24 cellular contexts compared by ENCODE assay signal in the genomic region with DNA sequence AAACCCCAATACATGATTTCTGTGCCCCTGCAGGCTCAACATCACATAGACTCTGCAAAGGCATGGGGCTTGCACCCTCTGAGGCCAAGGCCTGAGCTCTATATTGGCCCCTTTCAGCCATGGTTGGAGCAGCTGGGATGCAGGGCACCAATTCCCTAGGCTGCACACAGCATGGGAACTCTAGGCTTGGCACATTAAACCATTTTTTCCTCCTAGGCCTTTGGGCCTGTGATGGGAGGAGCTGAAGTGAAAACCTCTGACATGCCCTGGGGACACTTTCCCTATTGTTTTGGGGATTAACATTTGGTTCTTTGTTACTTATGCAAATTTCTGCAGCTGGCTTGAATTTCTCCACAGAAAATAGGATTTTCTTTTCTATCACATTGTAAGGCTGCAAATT.
DNase-seq lines count a peak whose midpoint lies in the region; ATAC-seq, FAIRE-seq and TF ChIP-seq lines count a peak whose summit lies in the region.
"Had no signal": no experiment of that assay in that cellular context is flagged by ENCODE, and none has a peak within 500 bp of the region (broad histone marks: within the 10 kb centered on the region; RNA-seq: fewer than 3 reads in every experiment).

No MANE protein-coding gene starts in this region.

- H3K18ac ChIP-seq in mesendoderm (ENCODE audit: low read length) = no peak overlapping the region

- H3K4me3 ChIP-seq in A549 (no peak overlapping the region), K562 (no peak overlapping the region), mesendoderm (ENCODE audit: low read length) (no peak overlapping the region)
- H3K4me3 ChIP-seq: BLaER1, GM12878 had no signal

- TF ChIP-seq RAD21 in A549 (conservative IDR thresholded peaks at IDR 0.05 in 1 of 2, IDR thresholded peaks at IDR 0.05 in 1 of 2) (no peak), K562 (CRISPR knock-in tag; conservative IDR thresholded peaks at IDR 0.05 in 1 of 2, IDR thresholded peaks at IDR 0.05 in 1 of 2) (no peak)

- TF ChIP-seq CTCF in A549 (IDR thresholded peaks at IDR 0.05) (no peak), K562 (IDR thresholded peaks at IDR 0.05 in 2 of 3, conservative IDR thresholded peaks at IDR 0.05 in 1 of 3; ENCODE audit: insufficient read depth in 2 of 3, low read depth in 1 of 3, low read length in 3 of 3) (no peak)

- H3K4ac ChIP-seq in mesendoderm (ENCODE audit: low read depth, low read length) = no peak overlapping the region

- ATAC-seq in A549 = no peak
- ATAC-seq in K562 = no peak
- ATAC-seq: GM12878 had no signal

- no peak overlapping the region for H4K5ac ChIP-seq in mesendoderm (ENCODE audit: low read length)

- BruUV-seq in K562 (replicated peaks; lab: Mats Ljungman, UMichigan) = no TSS peak

- no peaks in the 10 kb centered on the region for H3K36me3 ChIP-seq in K562 (ENCODE audit: control insufficient read depth, insufficient read depth, low read length)
- H3K36me3 ChIP-seq in mesendoderm (ENCODE audit: control insufficient read depth, insufficient read depth, low read length) = no peaks in the 10 kb centered on the region
- H3K36me3 ChIP-seq: BE2C, BLaER1 had no signal

- H3K27ac ChIP-seq in A549 (no peak overlapping the region), K562 (ENCODE audit: extremely low read depth, low read depth, low read length) (no peak overlapping the region), mesendoderm (ENCODE audit: low read depth, low read length) (no peak overlapping the region), caudate nucleus (ENCODE audit: low read depth, low read length) (no peak overlapping the region)
- H3K27ac ChIP-seq: 22Rv1, BLaER1 had no signal

- H3K4me1 ChIP-seq in A549 (no peaks in the 10 kb centered on the region), K562 (replicated peaks in 1 of 2; ENCODE audit: control insufficient read depth in 2 of 2, insufficient read depth in 2 of 2, low read length in 2 of 2) (no peaks in the 10 kb centered on the region), mesendoderm (ENCODE audit: control insufficient read depth, low read depth, low read length) (no peaks in the 10 kb centered on the region)
- H3K4me1 ChIP-seq: BE2C had no signal

- CTCF ChIA-PET in A549 (lab: Yijun Ruan, JAX) = interaction anchor here (1.1 kb wide), 1 partner anchor 27 kb away, joined by 3 read pairs; no protein-coding TSS in a partner anchor
- CTCF ChIA-PET in K562 (lab: Yijun Ruan, JAX; ENCODE audit: low intra/inter-chr PET ratio) = no interaction called here

- no peak for TF ChIP-seq POLR2A in A549 (IDR thresholded peaks at IDR 0.05; ENCODE audit: low read length)
- TF ChIP-seq POLR2A in K562 (conservative IDR thresholded peaks at IDR 0.05) = no peak

- H3K23ac ChIP-seq in mesendoderm (ENCODE audit: low read length) = no peak overlapping the region

- H4K20me1 ChIP-seq in K562 (replicated peaks; ENCODE audit: control insufficient read depth, insufficient read depth, low read length) = no peaks in the 10 kb centered on the region
- H4K20me1 ChIP-seq: BLaER1 had no signal

- H3K79me1 ChIP-seq in mesendoderm (ENCODE audit: low read length) = no peaks in the 10 kb centered on the region

- H3K9ac ChIP-seq in K562 (ENCODE audit: insufficient read depth in 1 of 2, low read depth in 2 of 2, low read length in 2 of 2) (no peak overlapping the region), mesendoderm (ENCODE audit: low read length) (no peak overlapping the region)
- H3K9ac ChIP-seq: BLaER1 had no signal

- no peaks in the 10 kb centered on the region for H3K27me3 ChIP-seq in K562 (ENCODE audit: control insufficient read depth in 2 of 2, insufficient read depth in 2 of 2, low read length in 2 of 2)
- no peaks in the 10 kb centered on the region for H3K27me3 ChIP-seq in mesendoderm (ENCODE audit: insufficient read depth, low read length, poor library complexity)
- H3K27me3 ChIP-seq: BE2C, BLaER1 had no signal

- no peak overlapping the region for H2AK5ac ChIP-seq in mesendoderm (ENCODE audit: low read length)

- intact Hi-C loops in K562 (cut with micrococcal nuclease) = no loop called here

- H3K79me2 ChIP-seq in K562 (ENCODE audit: control insufficient read depth, insufficient read depth, low read length) (no peaks in the 10 kb centered on the region), mesendoderm (ENCODE audit: control insufficient read depth, insufficient read depth, low read length) (no peaks in the 10 kb centered on the region)

- POLR2A ChIA-PET in A549 (lab: Yijun Ruan, JAX) (no interaction called here), K562 (lab: Yijun Ruan, JAX) (no interaction called here)

- no peak overlapping the region for H3K56ac ChIP-seq in mesendoderm (ENCODE audit: low read length)

- FAIRE-seq in A549 (lab: Jason Lieb, UNC) (no peak), K562 (lab: Jason Lieb, UNC) (no peak)
- FAIRE-seq: GM12878, GM12892, GM18507 had no signal

- in situ Hi-C loops in K562 (cut with MboI) = no loop called here

- H2BK15ac ChIP-seq in mesendoderm (replicated peaks; ENCODE audit: low read depth) = no peak overlapping the region

- H3K9me3 ChIP-seq in A549 (peaks cover 25% of the 10 kb centered on the region), K562 (replicated peaks; ENCODE audit: control insufficient read depth, insufficient read depth, low read depth, low read length) (no peaks in the 10 kb centered on the region)
- H3K9me3 ChIP-seq: BE2C had no signal

- no peak overlapping the region for H4K8ac ChIP-seq in mesendoderm (ENCODE audit: low read depth, low read length)

- H3K4me2 ChIP-seq in A549 (no peak overlapping the region), K562 (ENCODE audit: insufficient read depth, low read length) (no peak overlapping the region), mesendoderm (ENCODE audit: low read length) (no peak overlapping the region)
- H3K4me2 ChIP-seq: BLaER1 had no signal

- DNase-seq in A549 (ENCODE audit: low read depth in 1 of 2, low spot score in 1 of 2) = no peak
- no peak for DNase-seq in K562 (ENCODE audit: extremely low read depth in 1 of 4, low spot score in 3 of 4)
- DNase-seq in mesendoderm = peak; percentile 19
- no peak for DNase-seq in caudate nucleus (lab: John Stamatoyannopoulos, UW)
- no peak for DNase-seq in ecto neural progenitor cell (ENCODE audit: low spot score)
- DNase-seq: ACHN; BE2C; C1 segment of cervical spinal cord; CD4-positive, alpha-beta memory T cell; CD4-positive, CD25-positive, alpha-beta regulatory T cell; CD8-positive, alpha-beta memory T cell; COR-L47; DMS 273 treated with DMSO at 0.1 percent for 48 hours; DMS153; DMS53; DMS79; DND-41; EL; GDM1 had no signal

- no peak overlapping the region for H2BK120ac ChIP-seq in mesendoderm (ENCODE audit: low read depth, low read length)

- H2AFZ ChIP-seq in K562 (ENCODE audit: low read depth, low read length) = no peak overlapping the region

- no peaks in the 10 kb centered on the region for H3K9me1 ChIP-seq in K562 (ENCODE audit: control insufficient read depth, insufficient read depth, low read length)

- no peak overlapping the region for H2BK5ac ChIP-seq in mesendoderm (ENCODE audit: low read length)

- TF ChIP-seq EP300 in A549 (IDR thresholded peaks at IDR 0.05) (no peak), K562 (IDR thresholded peaks at IDR 0.05; ENCODE audit: low read length) (no peak)

TF ChIP-seq in A549, 52 proteins besides CTCF, POLR2A, EP300 and RAD21:
- TF ChIP-seq, protein P1, sequence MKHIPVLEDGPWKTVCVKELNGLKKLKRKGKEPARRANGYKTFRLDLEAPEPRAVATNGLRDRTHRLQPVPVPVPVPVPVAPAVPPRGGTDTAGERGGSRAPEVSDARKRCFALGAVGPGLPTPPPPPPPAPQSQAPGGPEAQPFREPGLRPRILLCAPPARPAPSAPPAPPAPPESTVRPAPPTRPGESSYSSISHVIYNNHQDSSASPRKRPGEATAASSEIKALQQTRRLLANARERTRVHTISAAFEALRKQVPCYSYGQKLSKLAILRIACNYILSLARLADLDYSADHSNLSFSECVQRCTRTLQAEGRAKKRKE (CRISPR knock-in tag; IDR thresholded peaks at IDR 0.05; ENCODE audit: low read depth) = no peak
- TF ChIP-seq ZFP36 (IDR thresholded peaks at IDR 0.05; ENCODE audit: borderline replicate concordance, partially characterized antibody) (peak; percentile 65), TP53 (CRISPR knock-in tag; IDR thresholded peaks at IDR 0.05) (no peak)

TF ChIP-seq in K562, 482 proteins besides CTCF, POLR2A, EP300 and RAD21:
- TF ChIP-seq TOE1 (IDR thresholded peaks at IDR 0.05; ENCODE audit: borderline replicate concordance) = no peak
- no peak for TF ChIP-seq TOE1 (CRISPR knock-in tag; IDR thresholded peaks at IDR 0.05; ENCODE audit: borderline replicate concordance, low read depth)
- TF ChIP-seq ZFP36 (IDR thresholded peaks at IDR 0.05; ENCODE audit: low read depth, low read length, partially characterized antibody) = peak; percentile 7
- TF ChIP-seq ELF1 (tag; IDR thresholded peaks at IDR 0.05) = no peak
- no peak for TF ChIP-seq ZNF778 (CRISPR knock-in tag; IDR thresholded peaks at IDR 0.05)
- TF ChIP-seq, protein P2, sequence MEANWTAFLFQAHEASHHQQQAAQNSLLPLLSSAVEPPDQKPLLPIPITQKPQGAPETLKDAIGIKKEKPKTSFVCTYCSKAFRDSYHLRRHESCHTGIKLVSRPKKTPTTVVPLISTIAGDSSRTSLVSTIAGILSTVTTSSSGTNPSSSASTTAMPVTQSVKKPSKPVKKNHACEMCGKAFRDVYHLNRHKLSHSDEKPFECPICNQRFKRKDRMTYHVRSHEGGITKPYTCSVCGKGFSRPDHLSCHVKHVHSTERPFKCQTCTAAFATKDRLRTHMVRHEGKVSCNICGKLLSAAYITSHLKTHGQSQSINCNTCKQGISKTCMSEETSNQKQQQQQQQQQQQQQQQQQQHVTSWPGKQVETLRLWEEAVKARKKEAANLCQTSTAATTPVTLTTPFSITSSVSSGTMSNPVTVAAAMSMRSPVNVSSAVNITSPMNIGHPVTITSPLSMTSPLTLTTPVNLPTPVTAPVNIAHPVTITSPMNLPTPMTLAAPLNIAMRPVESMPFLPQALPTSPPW (CRISPR knock-in tag; IDR thresholded peaks at IDR 0.05) = no peak
- TF ChIP-seq, protein P3, sequence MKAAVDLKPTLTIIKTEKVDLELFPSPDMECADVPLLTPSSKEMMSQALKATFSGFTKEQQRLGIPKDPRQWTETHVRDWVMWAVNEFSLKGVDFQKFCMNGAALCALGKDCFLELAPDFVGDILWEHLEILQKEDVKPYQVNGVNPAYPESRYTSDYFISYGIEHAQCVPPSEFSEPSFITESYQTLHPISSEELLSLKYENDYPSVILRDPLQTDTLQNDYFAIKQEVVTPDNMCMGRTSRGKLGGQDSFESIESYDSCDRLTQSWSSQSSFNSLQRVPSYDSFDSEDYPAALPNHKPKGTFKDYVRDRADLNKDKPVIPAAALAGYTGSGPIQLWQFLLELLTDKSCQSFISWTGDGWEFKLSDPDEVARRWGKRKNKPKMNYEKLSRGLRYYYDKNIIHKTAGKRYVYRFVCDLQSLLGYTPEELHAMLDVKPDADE (conservative IDR thresholded peaks at IDR 0.05; ENCODE audit: control insufficient read depth, low read depth, low read length) = no peak
- TF ChIP-seq SIX5 (IDR thresholded peaks at IDR 0.05; ENCODE audit: borderline replicate concordance in 1 of 2, insufficient read depth in 1 of 2, low read depth in 1 of 2, low read length in 2 of 2) = no peak
- TF ChIP-seq SIN3B (IDR thresholded peaks at IDR 0.05; ENCODE audit: low read depth) = no peak
TF ChIP-seq in K562: peak in this region for 1.
